In genomic region chr9:96649620-96650323, GRCh38 we compare ENCODE assay signal across 1 cellular context.
A peak's percentile ranks its signal among the peaks of the same experiment; 100 is the strongest.
TF ChIP-seq lines count a peak whose summit lies in the region.

No MANE protein-coding gene starts in this region.

TF ChIP-seq in K562, 482 proteins besides CTCF, POLR2A, EP300 and RAD21:
- peak; percentile 69 for TF ChIP-seq MAFK (IDR thresholded peaks at IDR 0.05; ENCODE audit: low read length)
- no peak for TF ChIP-seq NR2C2 (CRISPR knock-in tag; IDR thresholded peaks at IDR 0.05)
- TF ChIP-seq NR2C2 (tag; IDR thresholded peaks at IDR 0.05): no peak
- peak; percentile 75 for TF ChIP-seq MAFF (IDR thresholded peaks at IDR 0.05; ENCODE audit: low read length)
- peak; percentile 60 for TF ChIP-seq C11orf30 (IDR thresholded peaks at IDR 0.05; ENCODE audit: low read depth)
- no peak for TF ChIP-seq CGGBP1 (CRISPR knock-in tag; IDR thresholded peaks at IDR 0.05)
- peak; percentile 82 for TF ChIP-seq ZNF316 (IDR thresholded peaks at IDR 0.05)
- TF ChIP-seq U2AF2 (optimal IDR thresholded peaks at IDR 0.05; ENCODE audit: low read depth, low read length): no peak
- no peak for TF ChIP-seq JUND (IDR thresholded peaks at IDR 0.05; ENCODE audit: borderline replicate concordance, low read depth, low read length)
- no peak for TF ChIP-seq JUND (tag; IDR thresholded peaks at IDR 0.05; ENCODE audit: borderline replicate concordance, low read depth, low read length)
- no peak for TF ChIP-seq ZNF347 (CRISPR knock-in tag; IDR thresholded peaks at IDR 0.05; ENCODE audit: low read depth)
- peak; percentile 52 for TF ChIP-seq MAFG (tag; conservative IDR thresholded peaks at IDR 0.05)
- no peak for TF ChIP-seq HDAC3 (IDR thresholded peaks at IDR 0.05; ENCODE audit: borderline replicate concordance, partially characterized antibody)
